19 cellular contexts compared by ENCODE assay signal in the genomic region with DNA sequence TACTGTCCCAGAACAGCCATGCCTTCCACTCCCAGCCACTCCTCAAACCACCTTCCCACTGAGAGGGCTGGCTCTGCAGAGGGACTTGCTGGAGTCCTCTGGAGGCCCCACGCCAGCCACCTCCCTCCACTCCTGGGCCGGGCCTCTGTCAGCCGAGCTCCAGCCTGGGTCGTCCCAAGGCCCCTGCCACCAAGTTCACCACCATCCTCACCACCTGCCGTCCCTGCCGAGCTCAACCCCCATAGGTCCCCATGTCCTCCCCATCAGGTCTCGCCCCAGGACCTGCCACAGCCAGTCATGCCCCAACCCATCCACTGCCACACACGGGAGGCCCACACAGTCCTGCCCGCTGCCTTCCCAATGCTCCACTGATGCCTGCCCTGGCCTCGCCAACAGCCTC. TPM values are rescaled to one million over a fixed set of nuclear protein-coding genes. Genes with fewer than 3 reads are reported as not detected.
DNase-seq lines count a peak whose midpoint lies in the region; ATAC-seq and TF ChIP-seq lines count a peak whose summit lies in the region.
"Had no signal": no experiment of that assay in that cellular context is flagged by ENCODE, and none has a peak within 500 bp of the region (broad histone marks: within the 10 kb centered on the region; RNA-seq: fewer than 3 reads in every experiment).

No MANE protein-coding gene starts in this region.

- no peak overlapping the region for H3K27ac ChIP-seq in BLaER1
- no peak overlapping the region for H3K27ac ChIP-seq in GM23338 (ENCODE audit: low read depth)
- no peak overlapping the region for H3K27ac ChIP-seq in naive thymus-derived CD4-positive, alpha-beta T cell (ENCODE audit: low read depth, low read length)
- H3K27ac ChIP-seq: ascending aorta, lower lobe of right lung, tibial artery had no signal

- H3K4me1 ChIP-seq in BLaER1 = peaks cover 65% of the 10 kb centered on the region
- H3K4me1 ChIP-seq in GM23338 (ENCODE audit: insufficient read depth) = no peaks in the 10 kb centered on the region
- peaks cover 2 to 16% of the 10 kb centered on the region in 2 donors for H3K4me1 ChIP-seq in naive thymus-derived CD4-positive, alpha-beta T cell (ENCODE audit: control insufficient read depth in 2 of 2, insufficient read depth in 2 of 2, low read length in 2 of 2)

- peak overlapping the region; percentile 47 for H3K27ac Mint-ChIP-seq in GM23338
- H3K27ac Mint-ChIP-seq in dendritic cell treated with granulocyte-macrophage colony-stimulating factor and Interleukin-4, amounts not matched to agents 40 ng/mL and 50 ng/mL, for 4 days = peak overlapping the region; percentile 92
- peak overlapping the region; percentile 88 for H3K27ac Mint-ChIP-seq in neural crest cell (ENCODE audit: unreplicated experiment)
- peak overlapping the region in 2 of 9 donors; percentile 26 to 36 for H3K27ac Mint-ChIP-seq in naive thymus-derived CD4-positive, alpha-beta T cell

- POLR2A ChIA-PET in naive thymus-derived CD4-positive, alpha-beta T cell (lab: Charles Lee) = no interaction called here

- ATAC-seq in GM23338 = no peak; the same call in 2 of the 3 replicates
- ATAC-seq in naive thymus-derived CD4-positive, alpha-beta T cell = no peak
- ATAC-seq: lower lobe of right lung had no signal

- no peak overlapping the region for H3K9ac ChIP-seq in BLaER1

- H3F3A ChIP-seq in GM23338 (replicated peaks; ENCODE audit: low read depth) = no peaks in the 10 kb centered on the region

- no peaks in the 10 kb centered on the region for H3K9me3 Mint-ChIP-seq in GM23338
- no peaks in the 10 kb centered on the region for H3K9me3 Mint-ChIP-seq in dendritic cell treated with granulocyte-macrophage colony-stimulating factor and Interleukin-4, amounts not matched to agents 40 ng/mL and 50 ng/mL, for 4 days
- H3K9me3 Mint-ChIP-seq in neural crest cell = no peaks in the 10 kb centered on the region
- H3K9me3 Mint-ChIP-seq in naive thymus-derived CD4-positive, alpha-beta T cell = no peaks in the 10 kb centered on the region

- DNase-seq in GM23338 (ENCODE audit: low spot score) = no peak
- no peak for DNase-seq in neural crest cell (ENCODE audit: low read depth, low spot score)
- DNase-seq in amygdala (lab: John Stamatoyannopoulos, UW) = no peak
- DNase-seq in naive thymus-derived CD4-positive, alpha-beta T cell = no peak
- DNase-seq in middle frontal gyrus (ENCODE audit: extremely low spot score, low spot score) = no peak
- no peak for DNase-seq in stimulated activated CD4-positive, alpha-beta T cell treated with anti-CD3 and anti-CD28 coated beads, Interleukin-15, amount 100 ng/mL, for 24 hours
- DNase-seq: activated CD4-positive, CD25-positive, alpha-beta regulatory T cell treated with anti-CD3 and anti-CD28 coated beads, Interleukin-2, amount 50 U/mL, for 72 hours; activated naive CD4-positive, alpha-beta T cell; caudate nucleus; lower lobe of right lung; NCI-H1417; NCI-H82; SHP77; stimulated activated CD4-positive, alpha-beta T cell treated with anti-CD3 and anti-CD28 coated beads, Interleukin-2, amount 100 ng/mL, for 48 hours; stimulated activated naive CD4-positive, alpha-beta T cell; tibial artery had no signal

- peaks cover 14% of the 10 kb centered on the region for H3K27me3 Mint-ChIP-seq in GM23338 (ENCODE audit: insufficient read depth, low read depth, poor library complexity)
- H3K27me3 Mint-ChIP-seq in dendritic cell treated with granulocyte-macrophage colony-stimulating factor and Interleukin-4, amounts not matched to agents 40 ng/mL and 50 ng/mL, for 4 days = no peaks in the 10 kb centered on the region
- no peaks in the 10 kb centered on the region for H3K27me3 Mint-ChIP-seq in neural crest cell (ENCODE audit: low read depth)
- no peaks in the 10 kb centered on the region for H3K27me3 Mint-ChIP-seq in naive thymus-derived CD4-positive, alpha-beta T cell

- CTCF ChIA-PET in naive thymus-derived CD4-positive, alpha-beta T cell (lab: Charles Lee) = no interaction called here

- H3K4me2 ChIP-seq in BLaER1 (peak overlapping the region; percentile 96), GM23338 (no peak overlapping the region)

- H4K20me1 ChIP-seq in BLaER1 (peaks cover 86% of the 10 kb centered on the region), GM23338 (replicated peaks; ENCODE audit: insufficient read depth) (peaks cover 26% of the 10 kb centered on the region)

- H3K4me3 ChIP-seq in BLaER1 (no peak overlapping the region), GM23338 (no peak overlapping the region)
- H3K4me3 ChIP-seq in naive thymus-derived CD4-positive, alpha-beta T cell (ENCODE audit: low read length) = no peak overlapping the region
- H3K4me3 ChIP-seq: ascending aorta, lower lobe of right lung, tibial artery had no signal

- H3K4me3 Mint-ChIP-seq in GM23338 (no peak overlapping the region; the same call in 2 of the 3 replicates), neural crest cell (no peak overlapping the region)
- H3K4me3 Mint-ChIP-seq in dendritic cell treated with granulocyte-macrophage colony-stimulating factor and Interleukin-4, amounts not matched to agents 40 ng/mL and 50 ng/mL, for 4 days = no peak overlapping the region
- H3K4me3 Mint-ChIP-seq in naive thymus-derived CD4-positive, alpha-beta T cell = peak overlapping the region in 1 of 10 donors; percentile 32

- H3K4me1 Mint-ChIP-seq in GM23338 (peaks cover 27% of the 10 kb centered on the region), neural crest cell (peaks cover 35% of the 10 kb centered on the region)
- peaks cover 84% of the 10 kb centered on the region for H3K4me1 Mint-ChIP-seq in dendritic cell treated with granulocyte-macrophage colony-stimulating factor and Interleukin-4, amounts not matched to agents 40 ng/mL and 50 ng/mL, for 4 days (ENCODE audit: low read depth)
- H3K4me1 Mint-ChIP-seq in naive thymus-derived CD4-positive, alpha-beta T cell = peaks cover 22 to 64% (median 40%) of the 10 kb centered on the region in 7 donors

- peaks cover 3% of the 10 kb centered on the region; the same call in 1 of the 2 replicates for H3K9me2 ChIP-seq in GM23338 (ENCODE audit: insufficient read depth)

- intact Hi-C loops in dendritic cell treated with granulocyte-macrophage colony-stimulating factor and Interleukin-4, amounts not matched to agents 40 ng/mL and 50 ng/mL, for 4 days (cut with micrococcal nuclease) = no loop called here
- intact Hi-C loops in naive thymus-derived CD4-positive, alpha-beta T cell (cut with micrococcal nuclease) = no loop called here

- no peak overlapping the region for H2AFZ ChIP-seq in GM23338

- H3K27me3 ChIP-seq in BLaER1 (no peaks in the 10 kb centered on the region), GM23338 (ENCODE audit: insufficient read depth) (no peaks in the 10 kb centered on the region)
- H3K27me3 ChIP-seq in naive thymus-derived CD4-positive, alpha-beta T cell (ENCODE audit: control insufficient read depth in 2 of 2, insufficient read depth in 2 of 2, low read length in 2 of 2) = no peaks in the 10 kb centered on the region
- H3K27me3 ChIP-seq: ascending aorta, tibial artery had no signal

- TF ChIP-seq CTCF in GM23338 (conservative IDR thresholded peaks at IDR 0.05; ENCODE audit: low read depth in 2 of 2) (no peak), neural crest cell (conservative IDR thresholded peaks at IDR 0.05) (no peak)

- no peaks in the 10 kb centered on the region for H3K36me3 ChIP-seq in BLaER1
- no peaks in the 10 kb centered on the region for H3K36me3 ChIP-seq in GM23338 (ENCODE audit: insufficient read depth)
- no peaks in the 10 kb centered on the region for H3K36me3 ChIP-seq in naive thymus-derived CD4-positive, alpha-beta T cell (ENCODE audit: control insufficient read depth in 2 of 3, insufficient read depth in 3 of 3, low read length in 3 of 3)
- H3K36me3 ChIP-seq: ascending aorta, lower lobe of right lung, tibial artery had no signal

- H3K36me3 Mint-ChIP-seq in GM23338 (ENCODE audit: low read depth) = peaks cover 9% of the 10 kb centered on the region; the same call in 2 of the 3 replicates
- peaks cover 35% of the 10 kb centered on the region for H3K36me3 Mint-ChIP-seq in dendritic cell treated with granulocyte-macrophage colony-stimulating factor and Interleukin-4, amounts not matched to agents 40 ng/mL and 50 ng/mL, for 4 days (ENCODE audit: low read depth)
- no peaks in the 10 kb centered on the region for H3K36me3 Mint-ChIP-seq in neural crest cell (ENCODE audit: low read depth)
- H3K36me3 Mint-ChIP-seq in naive thymus-derived CD4-positive, alpha-beta T cell = peaks cover 0 to 13% (median 0%) of the 10 kb centered on the region in 5 donors

- H3K79me2 ChIP-seq in GM23338 (replicated peaks; ENCODE audit: insufficient read depth) = peaks cover 64% of the 10 kb centered on the region

- no peaks in the 10 kb centered on the region for H3K9me3 ChIP-seq in BLaER1
- H3K9me3 ChIP-seq in naive thymus-derived CD4-positive, alpha-beta T cell (ENCODE audit: control insufficient read depth in 2 of 3, low read length in 3 of 3) = no peaks in the 10 kb centered on the region
- H3K9me3 ChIP-seq: ascending aorta, lower lobe of right lung, tibial artery had no signal

TF ChIP-seq in GM23338, 12 proteins besides CTCF, POLR2A, EP300 and RAD21 (continues in another document):
- no peak for TF ChIP-seq JUNB (IDR thresholded peaks at IDR 0.05; ENCODE audit: unreplicated experiment)

RNA-seq across cellular contexts. Expression of a gene that starts 39.0 kb away (rescaled TPM):
- total RNA-seq in GM23338 (2014; rRNA removed; shearing (Covaris generic)) = 88.1 and 101 TPM in 2 replicates
- polyA plus RNA-seq in GM23338 (2016; fragmentation: Nextera tagmentation; extraction: Ambion mirVana) = 35.9 and 39.9 TPM in 2 replicates
- total RNA-seq in neural crest cell = 59.8 and 63.8 TPM in 2 replicates
- total RNA-seq in naive thymus-derived CD4-positive, alpha-beta T cell = 10 to 100 TPM; 19.6 to 71.8 (median 27.4) TPM
- 10 to 100 TPM; 10.2 to 16.8 TPM for polyA plus RNA-seq in naive thymus-derived CD4-positive, alpha-beta T cell
